In genomic region chr3:183513046-183513706, GRCh38 we compare ENCODE assay signal across 10 cellular contexts. TPM values are rescaled to one million over a fixed set of nuclear protein-coding genes. Genes with fewer than 3 reads are reported as not detected.
DNase-seq lines count a peak whose midpoint lies in the region; ATAC-seq and TF ChIP-seq lines count a peak whose summit lies in the region.
"Had no signal": no experiment of that assay in that cellular context is flagged by ENCODE, and none has a peak within 500 bp of the region (broad histone marks: within the 10 kb centered on the region; RNA-seq: fewer than 3 reads in every experiment).

No MANE protein-coding gene starts in this region.

- TF ChIP-seq CTCF in smooth muscle cell (IDR thresholded peaks at IDR 0.05; ENCODE audit: borderline replicate concordance, insufficient read depth, poor library complexity, severe bottlenecking) = no peak

- no peak overlapping the region for H2AFZ ChIP-seq in smooth muscle cell (ENCODE audit: low read depth)

- peaks cover 44% of the 10 kb centered on the region for H3K4me1 ChIP-seq in effector memory CD4-positive, alpha-beta T cell (ENCODE audit: control insufficient read depth, insufficient read depth, low read length, poor library complexity, severe bottlenecking)
- H3K4me1 ChIP-seq in smooth muscle cell (ENCODE audit: low read depth) = peaks cover 3% of the 10 kb centered on the region

- H3K27me3 Mint-ChIP-seq in activated CD4-positive, alpha-beta T cell treated with anti-CD3 and anti-CD28 coated beads for 36 hours = no peaks in the 10 kb centered on the region

- 94% methylated on average over 6 of the region's 6 CpGs for WGBS in smooth muscle cell (ENCODE audit: low lambda C conversion rate)

- ATAC-seq in activated CD4-positive, alpha-beta T cell treated with anti-CD3 and anti-CD28 coated beads for 36 hours = peak; percentile 71
- ATAC-seq in stimulated activated effector memory CD8-positive, alpha-beta T cell treated with anti-CD3 and anti-CD28 coated beads, Interleukin-12 subunit alpha, Interleukin-12 subunit beta, amount 100 ng/mL, for 72 hours = peak; percentile 89

- peaks cover 55% of the 10 kb centered on the region for H3K4me1 Mint-ChIP-seq in activated CD4-positive, alpha-beta T cell treated with anti-CD3 and anti-CD28 coated beads for 36 hours
- peaks cover 55% of the 10 kb centered on the region for H3K4me1 Mint-ChIP-seq in stimulated activated effector memory CD8-positive, alpha-beta T cell treated with anti-CD3 and anti-CD28 coated beads, Interleukin-12 subunit alpha, Interleukin-12 subunit beta, amount 100 ng/mL, for 72 hours

- no peaks in the 10 kb centered on the region for H3K9me3 ChIP-seq in effector memory CD4-positive, alpha-beta T cell (ENCODE audit: control insufficient read depth, low read length)
- no peaks in the 10 kb centered on the region for H3K9me3 ChIP-seq in smooth muscle cell (replicated peaks; ENCODE audit: low read depth)

- H3K36me3 Mint-ChIP-seq in activated CD4-positive, alpha-beta T cell treated with anti-CD3 and anti-CD28 coated beads for 36 hours (ENCODE audit: low read depth) = peaks cover 52% of the 10 kb centered on the region
- H3K36me3 Mint-ChIP-seq in stimulated activated effector memory CD8-positive, alpha-beta T cell treated with anti-CD3 and anti-CD28 coated beads, Interleukin-12 subunit alpha, Interleukin-12 subunit beta, amount 100 ng/mL, for 72 hours = peaks cover 39% of the 10 kb centered on the region

- no peaks in the 10 kb centered on the region for H3K27me3 ChIP-seq in effector memory CD4-positive, alpha-beta T cell (replicated peaks; ENCODE audit: control insufficient read depth, insufficient read depth, low read length, poor library complexity, severe bottlenecking)
- no peaks in the 10 kb centered on the region for H3K27me3 ChIP-seq in smooth muscle cell (ENCODE audit: low read depth)

- peak overlapping the region; percentile 82 for H3K27ac Mint-ChIP-seq in activated CD4-positive, alpha-beta T cell treated with anti-CD3 and anti-CD28 coated beads for 36 hours
- H3K27ac Mint-ChIP-seq in stimulated activated effector memory CD8-positive, alpha-beta T cell treated with anti-CD3 and anti-CD28 coated beads, Interleukin-12 subunit alpha, Interleukin-12 subunit beta, amount 100 ng/mL, for 72 hours = no peak overlapping the region

- H3K4me3 ChIP-seq in effector memory CD4-positive, alpha-beta T cell (ENCODE audit: insufficient read depth, low read depth, low read length, poor library complexity, severe bottlenecking) = no peak overlapping the region
- no peak overlapping the region for H3K4me3 ChIP-seq in smooth muscle cell

- no peak overlapping the region for H3K9ac ChIP-seq in smooth muscle cell (ENCODE audit: low read depth)

- H3K4me2 ChIP-seq in smooth muscle cell = no peak overlapping the region

- DNase-seq in activated CD4-positive, CD25-positive, alpha-beta regulatory T cell treated with anti-CD3 and anti-CD28 coated beads, Interleukin-2, amount 50 U/mL, for 16 hours (ENCODE audit: low read depth, low spot score) = peak; percentile 8
- DNase-seq in activated CD4-positive, CD25-positive, alpha-beta regulatory T cell treated with anti-CD3 and anti-CD28 coated beads, Interleukin-2, amount 50 U/mL, for 72 hours = no peak
- peak; percentile 71 for DNase-seq in activated CD4-positive, alpha-beta T cell treated with anti-CD3 and anti-CD28 coated beads for 36 hours
- peak; percentile 26 to 48 (median 28) for DNase-seq in effector memory CD4-positive, alpha-beta T cell
- no peak for DNase-seq in stimulated activated effector memory CD8-positive, alpha-beta T cell treated with anti-CD3 and anti-CD28 coated beads, Interleukin-12 subunit alpha, Interleukin-12 subunit beta, amount 100 ng/mL, for 72 hours (ENCODE audit: low spot score in 2 of 2)
- DNase-seq in glomerular visceral epithelial cell (ENCODE audit: extremely low spot score) = no peak
- no peak for DNase-seq in iPS-NIHi7 (ENCODE audit: extremely low spot score)
- no peak for DNase-seq in smooth muscle cell (lab: John Stamatoyannopoulos, UW; ENCODE audit: unreplicated experiment)
- DNase-seq: NCI-H1092 treated with DMSO at 0.1 percent for 48 hours had no signal

- peak overlapping the region; percentile 33 for H3K27ac ChIP-seq in effector memory CD4-positive, alpha-beta T cell (ENCODE audit: insufficient read depth, low read length, poor library complexity, severe bottlenecking)
- H3K27ac ChIP-seq in smooth muscle cell (ENCODE audit: low read depth) = no peak overlapping the region

- no peaks in the 10 kb centered on the region for H4K20me1 ChIP-seq in smooth muscle cell (ENCODE audit: low read depth)

- H3K9me3 Mint-ChIP-seq in activated CD4-positive, alpha-beta T cell treated with anti-CD3 and anti-CD28 coated beads for 36 hours (ENCODE audit: low read depth) = peaks cover 3% of the 10 kb centered on the region
- H3K9me3 Mint-ChIP-seq in stimulated activated effector memory CD8-positive, alpha-beta T cell treated with anti-CD3 and anti-CD28 coated beads, Interleukin-12 subunit alpha, Interleukin-12 subunit beta, amount 100 ng/mL, for 72 hours = no peaks in the 10 kb centered on the region

- POLR2A ChIA-PET in activated CD4-positive, alpha-beta T cell treated with anti-CD3 and anti-CD28 coated beads for 36 hours (lab: Charles Lee) = interaction anchor here (0.6 to 1.4 kb wide), 3 partner anchors 127 to 365 kb away, joined by 3 to 6 read pairs (median 3); partner anchors contain the start of gene YEATS2

- no peaks in the 10 kb centered on the region for H3K79me2 ChIP-seq in smooth muscle cell (ENCODE audit: low read depth)

- H3K4me3 Mint-ChIP-seq in activated CD4-positive, alpha-beta T cell treated with anti-CD3 and anti-CD28 coated beads for 36 hours = no peak overlapping the region
- no peak overlapping the region for H3K4me3 Mint-ChIP-seq in stimulated activated effector memory CD8-positive, alpha-beta T cell treated with anti-CD3 and anti-CD28 coated beads, Interleukin-12 subunit alpha, Interleukin-12 subunit beta, amount 100 ng/mL, for 72 hours

- no peaks in the 10 kb centered on the region for H3F3A ChIP-seq in smooth muscle cell (ENCODE audit: low read depth)

- peaks cover 4% of the 10 kb centered on the region for H3K36me3 ChIP-seq in effector memory CD4-positive, alpha-beta T cell (ENCODE audit: control insufficient read depth, insufficient read depth, low read length)
- H3K36me3 ChIP-seq in smooth muscle cell (ENCODE audit: low read depth) = no peaks in the 10 kb centered on the region

- CTCF ChIA-PET in activated CD4-positive, alpha-beta T cell treated with anti-CD3 and anti-CD28 coated beads for 36 hours (lab: Charles Lee) = interaction anchor here (0.6 to 0.9 kb wide), 3 partner anchors 38 to 824 kb away, joined by 3 read pairs; partner anchors contain the start of gene FAM131A

- intact Hi-C loops in activated CD4-positive, alpha-beta T cell treated with anti-CD3 and anti-CD28 coated beads for 36 hours (cut with DNase I, micrococcal nuclease) = no loop called here

RNA-seq across cellular contexts. Expression of gene KLHL6, which starts 42.3 kb away (rescaled TPM):
- 10 to 100 TPM; 62.8 to 64.7 TPM for total RNA-seq in activated CD4-positive, alpha-beta T cell treated with anti-CD3 and anti-CD28 coated beads for 36 hours
- 0.22 and 0.40 TPM in 2 replicates for total RNA-seq in smooth muscle cell
- polyA plus RNA-seq in smooth muscle cell = not detected in 2 replicates
- total RNA-seq: A172 had no signal

Comparison
In these comparisons a context has a peak if more than half of its experiments do, and no peak if none do; other contexts are left out.
1. DNase-seq: peak in activated CD4-positive, CD25-positive, alpha-beta regulatory T cell treated with anti-CD3 and anti-CD28 coated beads, Interleukin-2, amount 50 U/mL, for 16 hours (single experiment), activated CD4-positive, alpha-beta T cell treated with anti-CD3 and anti-CD28 coated beads for 36 hours (single experiment) and effector memory CD4-positive, alpha-beta T cell (3 of 3); none in activated CD4-positive, CD25-positive, alpha-beta regulatory T cell treated with anti-CD3 and anti-CD28 coated beads, Interleukin-2, amount 50 U/mL, for 72 hours (single experiment), stimulated activated effector memory CD8-positive, alpha-beta T cell treated with anti-CD3 and anti-CD28 coated beads, Interleukin-12 subunit alpha, Interleukin-12 subunit beta, amount 100 ng/mL, for 72 hours (0 of 2), glomerular visceral epithelial cell (single experiment), iPS-NIHi7 (single experiment) and smooth muscle cell (single experiment).
2. RNA of gene KLHL6, which starts 42.3 kb away (total RNA-seq): 62.8 to 64.7 TPM in activated CD4-positive, alpha-beta T cell treated with anti-CD3 and anti-CD28 coated beads for 36 hours; 0.22 to 0.40 TPM in smooth muscle cell; every median in the first group is over 10 times any median in the second.